In the genomic region with DNA sequence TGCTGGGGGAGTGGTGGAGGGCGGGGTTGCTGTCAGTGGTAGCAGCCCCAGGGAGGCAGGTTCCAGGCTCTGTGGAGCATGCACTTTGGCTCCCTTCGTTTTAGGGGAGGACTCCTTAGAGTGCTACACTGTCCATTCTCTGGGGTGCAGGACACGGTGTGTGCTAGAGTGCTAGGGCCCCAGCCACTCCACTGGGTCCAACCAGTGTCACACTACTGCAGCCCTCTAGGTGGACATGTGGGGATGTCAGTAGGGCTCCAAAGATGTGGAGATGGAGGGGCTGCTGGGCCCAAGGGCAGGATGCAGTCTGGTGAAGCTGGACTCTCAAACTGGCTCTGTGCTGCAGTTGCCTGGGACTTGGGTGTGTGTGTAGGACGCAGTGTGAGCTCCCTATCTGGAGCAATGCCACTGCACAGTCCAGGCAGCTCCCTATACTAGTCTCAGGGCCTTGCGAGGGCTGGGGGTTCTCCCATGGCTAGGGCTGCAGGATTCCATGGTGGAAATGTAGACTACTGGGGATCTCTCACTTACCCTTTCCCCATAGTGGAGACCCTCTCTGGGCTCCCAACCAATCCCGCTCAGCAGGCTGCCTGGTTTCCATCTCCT, we compare ENCODE assay signal across 28 cellular contexts. TPM values are rescaled to one million over a fixed set of nuclear protein-coding genes. Genes with fewer than 3 reads are reported as not detected.
"Had no signal": no experiment of that assay in that cellular context is flagged by ENCODE, and none has a peak within 500 bp of the region (broad histone marks: within the 10 kb centered on the region; RNA-seq: fewer than 3 reads in every experiment).

No MANE protein-coding gene starts in this region.

- H3K4me3 Mint-ChIP-seq: activated CD8-positive, alpha-beta memory T cell treated with anti-CD3 and anti-CD28 coated beads, Interleukin-2, amount 10 ng/mL, durations not matched to agents 7 days and 5 days; activated naive CD8-positive, alpha-beta T cell treated with anti-CD3 and anti-CD28 coated beads, Interleukin-2, amount 50 U/mL, for 24 hours; activated T-cell treated with anti-CD3 and anti-CD28 coated beads, Interleukin-2, amount 50 U/mL, for 24 hours; activated T-helper 1 cell treated with anti-CD3 and anti-CD28 coated beads, Interleukin-12 subunit alpha, Interleukin-12 subunit beta, Interleukin-2, Interleukin-4 antibody, amounts not matched to agents 30 ng/mL and 10 ng/mL and 1 ng/mL, durations not matched to agents 14 hours and 24 hours and 36 hours; brain; central memory CD8-positive, alpha-beta T cell; T-helper 1 cell treated with Interleukin-12 subunit alpha and Interleukin-12 subunit beta and Interleukin-4 antibody, amounts not matched to agents 30 μg/mL and 1 μg/mL, for 36 hours; WTC11 had no signal

- FAIRE-seq: astrocyte had no signal

- DNase-seq: activated CD4-positive, alpha-beta T cell treated with anti-CD3 and anti-CD28 coated beads for 48 hours; activated CD4-positive, alpha-beta T cell treated with anti-CD3 and anti-CD28 coated beads, Interleukin-2, amount 50 U/mL, for 4 hours; activated CD4-positive, CD25-positive, alpha-beta regulatory T cell treated with anti-CD3 and anti-CD28 coated beads, Interleukin-2, amount 50 U/mL, for 72 hours; activated CD8-positive, alpha-beta memory T cell treated with anti-CD3 and anti-CD28 coated beads, Interleukin-2, amount 10 ng/mL, durations not matched to agents 7 days and 5 days; activated effector memory CD4-positive, alpha-beta T cell treated with Interleukin-2 at 50 U/mL for 16 hours; activated naive CD4-positive, alpha-beta T cell; activated naive CD8-positive, alpha-beta T cell treated with anti-CD3 and anti-CD28 coated beads, Interleukin-2, amount 50 U/mL, for 24 hours; activated T-cell treated with anti-CD3 and anti-CD28 coated beads, Interleukin-2, amount 50 U/mL, for 24 hours; amniotic stem cell; KG1; NCI-H1048; NCI-H1417; NCI-H2029; NCI-H345; NCI-H510A; NCI-H526 treated with DMSO at 0.1 percent for 48 hours; NCI-H82; NK-92 treated with Interleukin-12 subunit alpha and Interleukin-12 subunit beta, amount 100 ng/mL, for 24 hours; SHP77 treated with DMSO at 0.1 percent for 48 hours had no signal

- H3K4me1 Mint-ChIP-seq: activated CD8-positive, alpha-beta memory T cell treated with anti-CD3 and anti-CD28 coated beads, Interleukin-2, amount 10 ng/mL, durations not matched to agents 7 days and 5 days; activated naive CD8-positive, alpha-beta T cell treated with anti-CD3 and anti-CD28 coated beads, Interleukin-2, amount 50 U/mL, for 24 hours; brain; central memory CD8-positive, alpha-beta T cell had no signal

- H3K9me3 Mint-ChIP-seq: activated naive CD4-positive, alpha-beta T cell treated with anti-CD3 and anti-CD28 coated beads, Interleukin-2, amount 50 U/mL, for 72 hours; activated naive CD8-positive, alpha-beta T cell treated with anti-CD3 and anti-CD28 coated beads, Interleukin-2, amount 50 U/mL, for 24 hours; activated T-cell treated with anti-CD3 and anti-CD28 coated beads, Interleukin-2, amount 50 U/mL, for 24 hours; activated T-helper 1 cell treated with anti-CD3 and anti-CD28 coated beads, Interleukin-12 subunit alpha, Interleukin-12 subunit beta, Interleukin-2, Interleukin-4 antibody, amounts not matched to agents 30 ng/mL and 10 ng/mL and 1 ng/mL, durations not matched to agents 14 hours and 24 hours and 36 hours; central memory CD8-positive, alpha-beta T cell; T-helper 1 cell treated with Interleukin-12 subunit alpha and Interleukin-12 subunit beta and Interleukin-4 antibody, amounts not matched to agents 30 μg/mL and 1 μg/mL, for 36 hours had no signal

- ATAC-seq: activated CD8-positive, alpha-beta memory T cell treated with anti-CD3 and anti-CD28 coated beads, Interleukin-2, amount 10 ng/mL, durations not matched to agents 7 days and 5 days; activated naive CD4-positive, alpha-beta T cell treated with anti-CD3 and anti-CD28 coated beads, Interleukin-2, amount 50 U/mL, for 72 hours; WTC11 had no signal

- H3K36me3 Mint-ChIP-seq: activated CD8-positive, alpha-beta memory T cell treated with anti-CD3 and anti-CD28 coated beads, Interleukin-2, amount 10 ng/mL, durations not matched to agents 7 days and 5 days; activated naive CD4-positive, alpha-beta T cell treated with anti-CD3 and anti-CD28 coated beads, Interleukin-2, amount 50 U/mL, for 72 hours; brain; WTC11 had no signal

- H3K27ac Mint-ChIP-seq: activated CD8-positive, alpha-beta memory T cell treated with anti-CD3 and anti-CD28 coated beads, Interleukin-2, amount 10 ng/mL, durations not matched to agents 7 days and 5 days; activated naive CD4-positive, alpha-beta T cell treated with anti-CD3 and anti-CD28 coated beads, Interleukin-2, amount 50 U/mL, for 72 hours; activated naive CD8-positive, alpha-beta T cell treated with anti-CD3 and anti-CD28 coated beads, Interleukin-2, amount 50 U/mL, for 24 hours; activated T-cell treated with anti-CD3 and anti-CD28 coated beads, Interleukin-2, amount 50 U/mL, for 24 hours; activated T-helper 1 cell treated with anti-CD3 and anti-CD28 coated beads, Interleukin-12 subunit alpha, Interleukin-12 subunit beta, Interleukin-2, Interleukin-4 antibody, amounts not matched to agents 30 ng/mL and 10 ng/mL and 1 ng/mL, durations not matched to agents 14 hours and 24 hours and 36 hours; brain; T-helper 1 cell treated with Interleukin-12 subunit alpha and Interleukin-12 subunit beta and Interleukin-4 antibody, amounts not matched to agents 30 μg/mL and 1 μg/mL, for 36 hours; WTC11 had no signal

RNA-seq across cellular contexts. Expression of a gene that starts 45.5 kb away (rescaled TPM):
- total RNA-seq: activated CD8-positive, alpha-beta memory T cell treated with anti-CD3 and anti-CD28 coated beads, Interleukin-2, amount 10 ng/mL, durations not matched to agents 7 days and 5 days; activated naive CD4-positive, alpha-beta T cell treated with anti-CD3 and anti-CD28 coated beads, Interleukin-2, amount 50 U/mL, for 72 hours; activated T-helper 1 cell treated with anti-CD3 and anti-CD28 coated beads, Interleukin-12 subunit alpha, Interleukin-12 subunit beta, Interleukin-2, Interleukin-4 antibody, amounts not matched to agents 30 ng/mL and 10 ng/mL and 1 ng/mL, durations not matched to agents 14 hours and 24 hours and 36 hours; astrocyte; LHCN-M2; SK-MEL-5; WTC11 had no signal
